Comparison of ENCODE assay signal across 8 cellular contexts in genomic region chr4:121950212-121950679, GRCh38. TPM values are rescaled to one million over a fixed set of nuclear protein-coding genes. Genes with fewer than 3 reads are reported as not detected.
DNase-seq lines count a peak whose midpoint lies in the region; ATAC-seq, FAIRE-seq and TF ChIP-seq lines count a peak whose summit lies in the region.

No MANE protein-coding gene starts in this region.

- no peak for FAIRE-seq in astrocyte (lab: Jason Lieb, UNC)

- WGBS in iPS DF 6.9 (ENCODE audit: insufficient coverage, insufficient read length), result no CpG with 5 or more reads among the region's 34 CpGs

- H3K9me3 Mint-ChIP-seq in T-helper 2 cell treated with Interferon-gamma antibody and Interleukin-4, amounts not matched to agents 5 μg/mL and 100 μg/mL, for 36 hours, result no peaks in the 10 kb centered on the region
- H3K9me3 Mint-ChIP-seq in astrocyte (ENCODE audit: unreplicated experiment), result no peaks in the 10 kb centered on the region

- ATAC-seq in GM21360 (IDR thresholded peaks at IDR 0.05; ENCODE audit: unreplicated experiment) (peak; percentile 86), gastrocnemius medialis (peak; percentile 31 to 34)

- no peak for TF ChIP-seq POLR2A in gastrocnemius medialis (IDR thresholded peaks at IDR 0.05)

- H3K4me2 ChIP-seq in astrocyte (ENCODE audit: low read length), result peak overlapping the region; percentile 99

- DNase-seq in D341Med (ENCODE audit: low spot score), result peak; percentile 90
- peak; percentile 32 for DNase-seq in HS-5 (ENCODE audit: low read depth)
- DNase-seq in T-helper 2 cell treated with Interferon-gamma antibody and Interleukin-4, amounts not matched to agents 5 μg/mL and 100 μg/mL, for 36 hours (ENCODE audit: low spot score), result peak; percentile 72
- DNase-seq in astrocyte (ENCODE audit: low read depth), result peak; percentile 36
- peak; percentile 82 for DNase-seq in iPS DF 6.9 (ENCODE audit: low read depth, low spot score)
- peak; percentile 13 to 30 for DNase-seq in gastrocnemius medialis
- no peak for DNase-seq in OCI-M2 (lab: John Stamatoyannopoulos, UW; ENCODE audit: unreplicated experiment)

- H3K9ac ChIP-seq in astrocyte (ENCODE audit: low read length), result peak overlapping the region; percentile 56

- peak overlapping the region; percentile 88 for H3K4me3 Mint-ChIP-seq in T-helper 2 cell treated with Interferon-gamma antibody and Interleukin-4, amounts not matched to agents 5 μg/mL and 100 μg/mL, for 36 hours
- H3K4me3 Mint-ChIP-seq in astrocyte (ENCODE audit: unreplicated experiment), result peak overlapping the region; percentile 85

- H3K79me2 ChIP-seq in astrocyte (ENCODE audit: insufficient read depth, low read length), result no peaks in the 10 kb centered on the region

- in situ Hi-C loops in gastrocnemius medialis (cut with MboI; ENCODE audit: low sequenced_read_pairs in 4 of 4), result no loop called here

- peaks cover 64% of the 10 kb centered on the region for H3K27me3 Mint-ChIP-seq in T-helper 2 cell treated with Interferon-gamma antibody and Interleukin-4, amounts not matched to agents 5 μg/mL and 100 μg/mL, for 36 hours (ENCODE audit: low read depth)
- H3K27me3 Mint-ChIP-seq in astrocyte (ENCODE audit: low read depth, unreplicated experiment), result peaks cover 66% of the 10 kb centered on the region

- intact Hi-C loops in gastrocnemius medialis (cut with DNase I; ENCODE audit: low total_unique reads), result loop anchor here (1.0 to 2.0 kb wide), 2 partner anchors 202 to 269 kb away; partner anchors contain the start of gene BLTP1

- H4K20me1 ChIP-seq in astrocyte (ENCODE audit: insufficient read depth, low read length), result no peaks in the 10 kb centered on the region

- no peak overlapping the region for H3K27ac ChIP-seq in astrocyte (ENCODE audit: low read depth, low read length)
- no peak overlapping the region for H3K27ac ChIP-seq in iPS DF 6.9 (ENCODE audit: low read length)
- H3K27ac ChIP-seq in gastrocnemius medialis, result no peak overlapping the region

- no peak overlapping the region for H3K27ac Mint-ChIP-seq in T-helper 2 cell treated with Interferon-gamma antibody and Interleukin-4, amounts not matched to agents 5 μg/mL and 100 μg/mL, for 36 hours
- peak overlapping the region; percentile 62 for H3K27ac Mint-ChIP-seq in astrocyte (ENCODE audit: unreplicated experiment)

- H3K4me3 ChIP-seq in astrocyte (ENCODE audit: insufficient read depth, low read depth, low read length), result peak overlapping the region; percentile 72
- H3K4me3 ChIP-seq in iPS DF 6.9 (ENCODE audit: low read length), result peak overlapping the region; percentile 60; the same call in 1 of the 2 replicates
- H3K4me3 ChIP-seq in gastrocnemius medialis, result peak overlapping the region; percentile 53 to 58 (median 54)

- H3K9me3 ChIP-seq in astrocyte (ENCODE audit: insufficient read depth, low read depth, low read length), result no peaks in the 10 kb centered on the region
- no peaks in the 10 kb centered on the region for H3K9me3 ChIP-seq in iPS DF 6.9 (ENCODE audit: control insufficient read depth, insufficient read depth, low read length)
- no peaks in the 10 kb centered on the region for H3K9me3 ChIP-seq in gastrocnemius medialis

- peaks cover 24% of the 10 kb centered on the region for H3K4me1 Mint-ChIP-seq in T-helper 2 cell treated with Interferon-gamma antibody and Interleukin-4, amounts not matched to agents 5 μg/mL and 100 μg/mL, for 36 hours (ENCODE audit: low read depth)
- peaks cover 2% of the 10 kb centered on the region for H3K4me1 Mint-ChIP-seq in astrocyte (ENCODE audit: low read depth, unreplicated experiment)

- no peaks in the 10 kb centered on the region for H3K36me3 ChIP-seq in astrocyte (ENCODE audit: insufficient read depth, low read length)
- H3K36me3 ChIP-seq in iPS DF 6.9 (ENCODE audit: control insufficient read depth, insufficient read depth, low read length), result no peaks in the 10 kb centered on the region
- no peaks in the 10 kb centered on the region for H3K36me3 ChIP-seq in gastrocnemius medialis

- H3K27me3 ChIP-seq in astrocyte (ENCODE audit: insufficient read depth, low read length) (peaks cover 17% of the 10 kb centered on the region), iPS DF 6.9 (ENCODE audit: control insufficient read depth, insufficient read depth, low read length) (peaks cover 28% of the 10 kb centered on the region), gastrocnemius medialis (peaks cover 21 to 33% (median 26%) of the 10 kb centered on the region in 3 donors)

- TF ChIP-seq CTCF in astrocyte (IDR thresholded peaks at IDR 0.05; ENCODE audit: insufficient read depth, low read depth, low read length) (peak; percentile 56), gastrocnemius medialis (IDR thresholded peaks at IDR 0.05 in 4 of 5, conservative IDR thresholded peaks at IDR 0.05 in 1 of 5) (peak in 4 of 5 experiments; percentile 33 to 64 (median 60))

- H3K4me1 ChIP-seq in astrocyte (ENCODE audit: insufficient read depth, low read length) (peaks cover 4% of the 10 kb centered on the region), iPS DF 6.9 (ENCODE audit: control insufficient read depth, insufficient read depth, low read length) (no peaks in the 10 kb centered on the region), gastrocnemius medialis (peaks cover 0 to 8% of the 10 kb centered on the region in 2 donors)

- peak overlapping the region; percentile 93 for H2AFZ ChIP-seq in astrocyte (ENCODE audit: low read depth, low read length)

- peaks cover 1% of the 10 kb centered on the region for H3K36me3 Mint-ChIP-seq in T-helper 2 cell treated with Interferon-gamma antibody and Interleukin-4, amounts not matched to agents 5 μg/mL and 100 μg/mL, for 36 hours (ENCODE audit: low read depth)
- H3K36me3 Mint-ChIP-seq in astrocyte (ENCODE audit: low read depth, unreplicated experiment), result no peaks in the 10 kb centered on the region

RNA-seq across cellular contexts. Expression of gene TRPC3, which starts 1.6 kb away (rescaled TPM):
- total RNA-seq in astrocyte (0.07 TPM in 1 of 2 replicates, not detected in the other), gastrocnemius medialis (under 1 TPM in 1 of 4 donors, not detected in 3; 0.09 TPM)
